ENCODE assay signal across 9 cellular contexts in the genomic region with DNA sequence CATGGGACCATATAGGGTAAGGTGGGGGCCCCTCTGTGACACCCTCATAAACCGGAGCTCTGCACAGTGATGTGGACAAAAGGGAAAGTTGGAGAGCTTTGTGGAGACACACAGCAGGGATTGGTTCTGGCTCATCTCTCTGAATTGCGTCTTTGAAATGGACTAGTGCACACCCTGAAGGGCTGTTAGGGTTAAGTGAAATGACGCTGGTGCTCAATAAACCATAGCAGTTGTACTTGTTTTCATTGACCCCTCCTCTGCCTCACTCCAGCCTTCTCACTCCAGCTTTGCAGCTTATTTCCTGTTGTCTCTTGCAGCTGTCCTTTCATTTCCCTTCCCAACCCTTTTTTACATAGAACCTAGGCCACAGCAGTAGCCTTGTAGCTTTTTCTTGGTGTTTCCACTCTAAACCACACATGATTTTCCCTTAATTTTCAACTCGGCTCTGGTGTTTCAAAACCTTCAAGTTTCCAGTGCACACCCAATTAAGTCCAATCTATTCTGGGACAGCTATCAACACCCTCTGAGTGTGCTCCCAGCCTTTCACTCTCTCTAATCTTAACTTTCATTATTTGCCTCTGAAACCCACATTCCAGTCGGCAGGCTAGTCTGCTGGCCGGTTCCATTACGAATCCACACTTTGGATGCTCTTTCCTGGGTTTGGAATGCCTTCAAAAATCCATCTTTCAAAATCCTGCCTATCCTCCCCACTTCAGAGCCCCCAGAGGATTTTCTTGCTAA. TPM values are rescaled to one million over a fixed set of nuclear protein-coding genes. Genes with fewer than 3 reads are reported as not detected.
DNase-seq lines count a peak whose midpoint lies in the region; ATAC-seq, FAIRE-seq and TF ChIP-seq lines count a peak whose summit lies in the region.
"Had no signal": no experiment of that assay in that cellular context is flagged by ENCODE, and none has a peak within 500 bp of the region (broad histone marks: within the 10 kb centered on the region; RNA-seq: fewer than 3 reads in every experiment).

No MANE protein-coding gene starts in this region.

- no peaks in the 10 kb centered on the region for H3K9me3 Mint-ChIP-seq in MCF 10A (ENCODE audit: unreplicated experiment)

- H3K9me3 ChIP-seq in breast epithelium (no peaks in the 10 kb centered on the region), heart right ventricle (no peaks in the 10 kb centered on the region), transverse colon (no peaks in the 10 kb centered on the region), tibial artery (no peaks in the 10 kb centered on the region)

- H3K36me3 ChIP-seq in breast epithelium (no peaks in the 10 kb centered on the region), heart right ventricle (no peaks in the 10 kb centered on the region), transverse colon (no peaks in the 10 kb centered on the region), tibial artery (no peaks in the 10 kb centered on the region)

- H3K4me3 Mint-ChIP-seq in MCF 10A (ENCODE audit: unreplicated experiment) = no peak overlapping the region

- TF ChIP-seq CTCF in breast epithelium (IDR thresholded peaks at IDR 0.05) (no peak), MCF 10A (IDR thresholded peaks at IDR 0.05; ENCODE audit: unreplicated experiment) (no peak), heart right ventricle (IDR thresholded peaks at IDR 0.05) (no peak), transverse colon (IDR thresholded peaks at IDR 0.05) (no peak), D721Med (IDR thresholded peaks at IDR 0.05; ENCODE audit: insufficient read depth, missing control alignments) (no peak), tibial artery (IDR thresholded peaks at IDR 0.05) (no peak)

- TF ChIP-seq POLR2A in breast epithelium (IDR thresholded peaks at IDR 0.05) = no peak
- peak; percentile 37 for TF ChIP-seq POLR2A in transverse colon (IDR thresholded peaks at IDR 0.05)

- FAIRE-seq in D721Med (lab: Jason Lieb, UNC) = no peak

- H3K4me1 ChIP-seq in breast epithelium (no peaks in the 10 kb centered on the region), heart right ventricle (peaks cover 6 to 44% (median 23%) of the 10 kb centered on the region in 9 donors), transverse colon (peaks cover 3 to 75% (median 35%) of the 10 kb centered on the region in 4 donors), tibial artery (peaks cover 0 to 18% (median 4%) of the 10 kb centered on the region in 4 donors)

- no TSS peak for BruUV-seq in MCF 10A (replicated peaks; lab: Mats Ljungman, UMichigan)

- WGBS in heart right ventricle, 2 donors = 19 to 33% methylated on average over 7 of the region's 7 CpGs
- 39 to 51% methylated on average over 6 to 7 of the region's 7 CpGs for WGBS in transverse colon (ENCODE audit: low coverage in 1 of 2), 2 donors

- peaks cover 29% of the 10 kb centered on the region for H3K4me1 Mint-ChIP-seq in MCF 10A (ENCODE audit: insufficient read depth, unreplicated experiment)

- peaks cover 25% of the 10 kb centered on the region for H3K36me3 Mint-ChIP-seq in MCF 10A (ENCODE audit: insufficient read depth, unreplicated experiment)

- H3K27ac ChIP-seq in breast epithelium = peak overlapping the region; percentile 6 to 53
- peak overlapping the region; percentile 54 to 87 (median 76) for H3K27ac ChIP-seq in heart right ventricle
- peak overlapping the region; percentile 49 to 70 (median 63) for H3K27ac ChIP-seq in transverse colon
- no peak overlapping the region for H3K27ac ChIP-seq in tibial artery

- POLR2A ChIA-PET in MCF 10A (lab: Yijun Ruan, JAX) = no interaction called here

- ATAC-seq in heart right ventricle = peak; percentile 67 to 85 (median 80)
- ATAC-seq: left lobe of liver had no signal

- TF ChIP-seq EP300 in transverse colon (IDR thresholded peaks at IDR 0.05; ENCODE audit: low read depth) = no peak

- no peak overlapping the region for H3K27ac Mint-ChIP-seq in MCF 10A (ENCODE audit: low read depth, unreplicated experiment)

- in situ Hi-C loops in transverse colon (cut with MboI; ENCODE audit: low pct_ligation_motif_present in 1 of 4, low pct_unique_long_range_greater_than_20kb in 1 of 4, low sequenced_read_pairs in 3 of 4) = no loop called here

- H3K27me3 Mint-ChIP-seq in MCF 10A (ENCODE audit: insufficient read depth, unreplicated experiment) = no peaks in the 10 kb centered on the region

- H3K4me3 ChIP-seq in breast epithelium = no peak overlapping the region
- peak overlapping the region in 6 of 10 donors; percentile 2 to 31 (median 13) for H3K4me3 ChIP-seq in heart right ventricle
- no peak overlapping the region for H3K4me3 ChIP-seq in transverse colon
- H3K4me3 ChIP-seq in tibial artery = no peak overlapping the region

- CTCF ChIA-PET in MCF 10A (lab: Yijun Ruan, JAX) = interaction anchor here (0.6 to 1.8 kb wide), 4 partner anchors 19 to 375 kb away, joined by 3 to 8 read pairs (median 4); no protein-coding TSS in a partner anchor

- intact Hi-C loops in breast epithelium (cut with DNase I; ENCODE audit: low total_unique reads) (no loop called here), MCF 10A (cut with micrococcal nuclease) (no loop called here), heart right ventricle (cut with DNase I) (no loop called here), transverse colon (cut with DNase I; ENCODE audit: low total_unique reads) (no loop called here), tibial artery (cut with DNase I; ENCODE audit: low total_unique reads) (no loop called here)

- no peak for DNase-seq in breast epithelium (ENCODE audit: low spot score in 2 of 2)
- DNase-seq in MCF 10A (ENCODE audit: unreplicated experiment) = no peak
- DNase-seq in NCI-H69 (lab: John Stamatoyannopoulos, UW) = peak; percentile 29
- no peak for DNase-seq in heart right ventricle
- peak; percentile 37 for DNase-seq in transverse colon
- no peak for DNase-seq in D721Med (ENCODE audit: insufficient read length, low spot score)
- no peak for DNase-seq in tibial artery
- no peak for DNase-seq in activated CD4-positive, alpha-beta T cell treated with anti-CD3 and anti-CD28 coated beads, Interleukin-2, amount 50 U/mL, for 4 hours

- H3K27me3 ChIP-seq in breast epithelium = no peaks in the 10 kb centered on the region
- peaks cover 0 to 58% (median 0%) of the 10 kb centered on the region in 7 donors for H3K27me3 ChIP-seq in heart right ventricle
- H3K27me3 ChIP-seq in transverse colon = no peaks in the 10 kb centered on the region
- no peaks in the 10 kb centered on the region for H3K27me3 ChIP-seq in tibial artery

RNA-seq across cellular contexts. Expression of gene C3orf52, which starts 6.4 kb away (rescaled TPM):
- total RNA-seq in breast epithelium (10 to 100 TPM in 1 of 3 donors, 1 to 10 TPM in 1, under 1 TPM in 1; 0.64 to 23.6 (median 8.5) TPM), MCF 10A (2022) (10.4 and 16.1 TPM in 2 replicates), heart right ventricle (1 to 10 TPM; 3.5 to 9.8 (median 5.0) TPM), transverse colon (10 to 100 TPM; 26.9 to 65.7 (median 47.1) TPM)
- polyA plus RNA-seq in heart right ventricle = 1 to 10 TPM; 3.1 to 6.0 TPM

RNA-seq across cellular contexts. Expression of gene GCSAM, which starts 40.4 kb away (rescaled TPM):
- 1 to 10 TPM in 1 of 3 donors, under 1 TPM in 2; 0.16 to 1.5 (median 0.66) TPM for total RNA-seq in breast epithelium
- total RNA-seq in MCF 10A (2022) = 0.29 and 0.63 TPM in 2 replicates
- under 1 TPM in 4 of 10 donors, not detected in 6; 0.28 to 0.62 (median 0.36) TPM for total RNA-seq in heart right ventricle
- polyA plus RNA-seq in heart right ventricle = under 1 TPM in 1 of 2 donors, not detected in 1; 0.04 TPM
- total RNA-seq in transverse colon = under 1 TPM in 2 of 4 donors, not detected in 2; 0.64 to 0.68 TPM

RNA-seq across cellular contexts. Expression of gene TMPRSS7, which starts 58.1 kb away (rescaled TPM):
- under 1 TPM in 1 of 3 donors, not detected in 2; 0.15 TPM for total RNA-seq in breast epithelium
- 0.22 TPM in 1 of 2 replicates, not detected in the other for total RNA-seq in MCF 10A (2022)
- not detected for total RNA-seq in heart right ventricle
- polyA plus RNA-seq in heart right ventricle = not detected
- total RNA-seq in transverse colon = not detected
- total RNA-seq: left lobe of liver had no signal

Comparison
In these comparisons a context has a peak if more than half of its experiments do, and no peak if none do; other contexts are left out.
1. DNase-seq: peak in NCI-H69 (single experiment) and transverse colon (single experiment); none in breast epithelium (0 of 2), MCF 10A (single experiment), heart right ventricle (0 of 2), D721Med (single experiment), tibial artery (0 of 2) and activated CD4-positive, alpha-beta T cell treated with anti-CD3 and anti-CD28 coated beads, Interleukin-2, amount 50 U/mL, for 4 hours (0 of 2).
2. H3K27ac ChIP-seq: peak in breast epithelium (2 of 2), heart right ventricle (10 of 10) and transverse colon (4 of 4); none in tibial artery (0 of 2).
3. H3K4me3 ChIP-seq: peak in heart right ventricle (6 of 10); none in breast epithelium (0 of 3), transverse colon (0 of 4) and tibial artery (0 of 2).